ENCODE assay signal across 20 cellular contexts in genomic region chr1:36091698-36092097, GRCh38. TPM values are rescaled to one million over a fixed set of nuclear protein-coding genes. Genes with fewer than 3 reads are reported as not detected.
DNase-seq lines count a peak whose midpoint lies in the region; ATAC-seq and TF ChIP-seq lines count a peak whose summit lies in the region.
"Had no signal": no experiment of that assay in that cellular context is flagged by ENCODE, and none has a peak within 500 bp of the region (broad histone marks: within the 10 kb centered on the region; RNA-seq: fewer than 3 reads in every experiment).

No MANE protein-coding gene starts in this region.

- peak overlapping the region; percentile 15 for H3K27ac Mint-ChIP-seq in activated CD8-positive, alpha-beta T cell treated with anti-CD3 and anti-CD28 coated beads, Interleukin-2, amount 10 ng/mL, durations not matched to agents 7 days and 5 days
- no peak overlapping the region for H3K27ac Mint-ChIP-seq in activated CD8-positive, alpha-beta T cell treated with anti-CD3 and anti-CD28 coated beads for 36 hours
- H3K27ac Mint-ChIP-seq in T-cell, result peak overlapping the region in 1 of 2 donors; percentile 11
- H3K27ac Mint-ChIP-seq in dendritic cell treated with granulocyte-macrophage colony-stimulating factor and Interleukin-4, amounts not matched to agents 40 ng/mL and 50 ng/mL, for 4 days, result peak overlapping the region; percentile 89

- no peak for TF ChIP-seq CTCF in activated CD8-positive, alpha-beta T cell treated with anti-CD3 and anti-CD28 coated beads for 36 hours (IDR thresholded peaks at IDR 0.05)

- H3K27me3 Mint-ChIP-seq in activated CD8-positive, alpha-beta T cell treated with anti-CD3 and anti-CD28 coated beads, Interleukin-2, amount 10 ng/mL, durations not matched to agents 7 days and 5 days (ENCODE audit: low read depth), result no peaks in the 10 kb centered on the region
- peaks cover 2% of the 10 kb centered on the region for H3K27me3 Mint-ChIP-seq in activated CD8-positive, alpha-beta T cell treated with anti-CD3 and anti-CD28 coated beads for 36 hours
- H3K27me3 Mint-ChIP-seq in T-cell, result peaks cover 0 to 4% of the 10 kb centered on the region in 2 donors
- H3K27me3 Mint-ChIP-seq in dendritic cell treated with granulocyte-macrophage colony-stimulating factor and Interleukin-4, amounts not matched to agents 40 ng/mL and 50 ng/mL, for 4 days, result no peaks in the 10 kb centered on the region

- DNase-seq in activated CD8-positive, alpha-beta T cell treated with anti-CD3 and anti-CD28 coated beads, Interleukin-2, amount 10 ng/mL, durations not matched to agents 7 days and 5 days, result no peak
- no peak for DNase-seq in activated CD8-positive, alpha-beta T cell treated with anti-CD3 and anti-CD28 coated beads for 36 hours
- DNase-seq in T-cell (peak in 2 of 34 experiments; percentile 2 to 16), posterior vena cava (ENCODE audit: low spot score) (peak; percentile 72), NCI-H2029 treated with DMSO at 0.1 percent for 48 hours (lab: John Stamatoyannopoulos, UW) (no peak), pons (ENCODE audit: low spot score) (no peak), glomerular visceral epithelial cell (ENCODE audit: extremely low spot score) (no peak)
- DNase-seq: activated T-cell treated with anti-CD3 and anti-CD28 coated beads, Interleukin-2, amount 50 U/mL, for 4 hours; DMS53; gastrocnemius medialis; IMR-90; left cardiac atrium; MM.1S; NCI-H2081; NK-92 treated with Interleukin-12 subunit alpha and Interleukin-12 subunit beta, amount 100 ng/mL, for 24 hours; retina; T-helper 9 cell had no signal

- POLR2A ChIA-PET in activated CD8-positive, alpha-beta T cell treated with anti-CD3 and anti-CD28 coated beads, Interleukin-2, amount 10 ng/mL, durations not matched to agents 7 days and 5 days (lab: Charles Lee), result interaction anchor here (0.6 to 0.8 kb wide), 2 partner anchors 18 to 60 kb away, joined by 3 read pairs; no protein-coding TSS in a partner anchor
- POLR2A ChIA-PET in activated CD8-positive, alpha-beta T cell treated with anti-CD3 and anti-CD28 coated beads for 36 hours (lab: Charles Lee), result no interaction called here
- POLR2A ChIA-PET in T-cell (lab: Charles Lee), result interaction anchor here in 1 of 2 donors (0.6 kb wide), 1 partner anchor 350 kb away, joined by 7 read pairs; no protein-coding TSS in a partner anchor

- no peak overlapping the region for H3K4me3 Mint-ChIP-seq in activated CD8-positive, alpha-beta T cell treated with anti-CD3 and anti-CD28 coated beads, Interleukin-2, amount 10 ng/mL, durations not matched to agents 7 days and 5 days
- no peak overlapping the region for H3K4me3 Mint-ChIP-seq in activated CD8-positive, alpha-beta T cell treated with anti-CD3 and anti-CD28 coated beads for 36 hours
- peak overlapping the region in 2 of 3 donors; percentile 34 to 43 for H3K4me3 Mint-ChIP-seq in T-cell
- no peak overlapping the region for H3K4me3 Mint-ChIP-seq in dendritic cell treated with granulocyte-macrophage colony-stimulating factor and Interleukin-4, amounts not matched to agents 40 ng/mL and 50 ng/mL, for 4 days
- H3K4me3 Mint-ChIP-seq: activated T-cell treated with anti-CD3 and anti-CD28 coated beads, Interleukin-2, amount 50 U/mL, for 4 hours had no signal

- intact Hi-C loops in activated CD8-positive, alpha-beta T cell treated with anti-CD3 and anti-CD28 coated beads for 36 hours (cut with micrococcal nuclease), result loop anchor here (10.0 kb wide), 1 partner anchor 193 kb away; no protein-coding TSS in a partner anchor
- intact Hi-C loops in dendritic cell treated with granulocyte-macrophage colony-stimulating factor and Interleukin-4, amounts not matched to agents 40 ng/mL and 50 ng/mL, for 4 days (cut with micrococcal nuclease), result no loop called here
- intact Hi-C loops in posterior vena cava (cut with DNase I), result loop anchor here (10.0 kb wide), 4 partner anchors 53 to 1967 kb away; partner anchors contain the start of gene TRAPPC3 (in 1 of the 2)

- no peak for ATAC-seq in activated CD8-positive, alpha-beta T cell treated with anti-CD3 and anti-CD28 coated beads, Interleukin-2, amount 10 ng/mL, durations not matched to agents 7 days and 5 days
- ATAC-seq in activated CD8-positive, alpha-beta T cell treated with anti-CD3 and anti-CD28 coated beads for 36 hours, result no peak
- ATAC-seq in T-cell (replicated peaks in 1 of 4), result no peak
- ATAC-seq: activated T-cell treated with anti-CD3 and anti-CD28 coated beads, Interleukin-2, amount 50 U/mL, for 4 hours; esophagus mucosa; gastrocnemius medialis; left cardiac atrium had no signal

- peaks cover 21% of the 10 kb centered on the region for H3K4me1 Mint-ChIP-seq in activated CD8-positive, alpha-beta T cell treated with anti-CD3 and anti-CD28 coated beads, Interleukin-2, amount 10 ng/mL, durations not matched to agents 7 days and 5 days (ENCODE audit: low read depth)
- peaks cover 10% of the 10 kb centered on the region for H3K4me1 Mint-ChIP-seq in activated CD8-positive, alpha-beta T cell treated with anti-CD3 and anti-CD28 coated beads for 36 hours (ENCODE audit: low read depth)
- peaks cover 22 to 29% (median 28%) of the 10 kb centered on the region in 3 donors for H3K4me1 Mint-ChIP-seq in T-cell
- peaks cover 66% of the 10 kb centered on the region for H3K4me1 Mint-ChIP-seq in dendritic cell treated with granulocyte-macrophage colony-stimulating factor and Interleukin-4, amounts not matched to agents 40 ng/mL and 50 ng/mL, for 4 days (ENCODE audit: low read depth)

- no peaks in the 10 kb centered on the region for H3K9me3 Mint-ChIP-seq in activated CD8-positive, alpha-beta T cell treated with anti-CD3 and anti-CD28 coated beads, Interleukin-2, amount 10 ng/mL, durations not matched to agents 7 days and 5 days (ENCODE audit: insufficient read depth)
- no peaks in the 10 kb centered on the region for H3K9me3 Mint-ChIP-seq in activated CD8-positive, alpha-beta T cell treated with anti-CD3 and anti-CD28 coated beads for 36 hours
- no peaks in the 10 kb centered on the region for H3K9me3 Mint-ChIP-seq in T-cell
- no peaks in the 10 kb centered on the region for H3K9me3 Mint-ChIP-seq in dendritic cell treated with granulocyte-macrophage colony-stimulating factor and Interleukin-4, amounts not matched to agents 40 ng/mL and 50 ng/mL, for 4 days
- H3K9me3 Mint-ChIP-seq: activated T-cell treated with anti-CD3 and anti-CD28 coated beads, Interleukin-2, amount 50 U/mL, for 4 hours had no signal

- H3K36me3 Mint-ChIP-seq in activated CD8-positive, alpha-beta T cell treated with anti-CD3 and anti-CD28 coated beads, Interleukin-2, amount 10 ng/mL, durations not matched to agents 7 days and 5 days (ENCODE audit: low read depth), result peaks cover 39% of the 10 kb centered on the region
- peaks cover 22% of the 10 kb centered on the region for H3K36me3 Mint-ChIP-seq in activated CD8-positive, alpha-beta T cell treated with anti-CD3 and anti-CD28 coated beads for 36 hours (ENCODE audit: low read depth)
- H3K36me3 Mint-ChIP-seq in T-cell, result peaks cover 14% of the 10 kb centered on the region
- peaks cover 74% of the 10 kb centered on the region for H3K36me3 Mint-ChIP-seq in dendritic cell treated with granulocyte-macrophage colony-stimulating factor and Interleukin-4, amounts not matched to agents 40 ng/mL and 50 ng/mL, for 4 days (ENCODE audit: low read depth)

- CTCF ChIA-PET in activated CD8-positive, alpha-beta T cell treated with anti-CD3 and anti-CD28 coated beads, Interleukin-2, amount 10 ng/mL, durations not matched to agents 7 days and 5 days (lab: Charles Lee), result interaction anchor here (1.5 to 21.8 kb wide), 2 partner anchors 42 to 58 kb away, joined by 4 to 349 read pairs; partner anchors contain the start of gene TRAPPC3
- CTCF ChIA-PET in activated CD8-positive, alpha-beta T cell treated with anti-CD3 and anti-CD28 coated beads for 36 hours (lab: Charles Lee), result interaction anchor here (1.6 to 2.1 kb wide), 3 partner anchors 57 to 208 kb away, joined by 5 to 7 read pairs (median 7); partner anchors contain the start of gene TRAPPC3
- CTCF ChIA-PET in T-cell (lab: Charles Lee), result interaction anchor here in 1 of 2 donors (1.2 kb wide), 1 partner anchor 60 kb away, joined by 3 read pairs; no protein-coding TSS in a partner anchor

RNA-seq across cellular contexts. Expression of gene ADPRS, which starts 3.0 kb away (rescaled TPM):
- total RNA-seq in activated CD8-positive, alpha-beta T cell treated with anti-CD3 and anti-CD28 coated beads, Interleukin-2, amount 10 ng/mL, durations not matched to agents 7 days and 5 days, result 10 to 100 TPM; 36.0 to 36.7 TPM
- total RNA-seq in activated CD8-positive, alpha-beta T cell treated with anti-CD3 and anti-CD28 coated beads for 36 hours, result 10 to 100 TPM; 52.7 to 54.9 TPM
- 10 to 100 TPM; 19.0 to 30.2 (median 28.1) TPM for total RNA-seq in T-cell
- 10 to 100 TPM; 16.4 to 18.6 TPM for total RNA-seq in posterior vena cava

RNA-seq across cellular contexts. Expression of gene TEKT2, which starts 7.8 kb away (rescaled TPM):
- not detected for total RNA-seq in activated CD8-positive, alpha-beta T cell treated with anti-CD3 and anti-CD28 coated beads, Interleukin-2, amount 10 ng/mL, durations not matched to agents 7 days and 5 days
- under 1 TPM; 0.20 to 0.34 TPM for total RNA-seq in activated CD8-positive, alpha-beta T cell treated with anti-CD3 and anti-CD28 coated beads for 36 hours
- under 1 TPM in 1 of 5 donors, not detected in 4; 0.18 TPM for total RNA-seq in T-cell
- not detected for total RNA-seq in posterior vena cava
- total RNA-seq: esophagus mucosa, gastrocnemius medialis, NCI-H460 had no signal

RNA-seq across cellular contexts. Expression of gene COL8A2, which starts 33.3 kb away (rescaled TPM):
- under 1 TPM in 1 of 2 experiments, not detected in 1; 0.08 TPM for total RNA-seq in activated CD8-positive, alpha-beta T cell treated with anti-CD3 and anti-CD28 coated beads, Interleukin-2, amount 10 ng/mL, durations not matched to agents 7 days and 5 days
- total RNA-seq in activated CD8-positive, alpha-beta T cell treated with anti-CD3 and anti-CD28 coated beads for 36 hours, result under 1 TPM; 0.83 to 0.85 TPM
- total RNA-seq in T-cell, result under 1 TPM in 4 of 5 donors, not detected in 1; 0.08 to 0.15 (median 0.09) TPM
- total RNA-seq in posterior vena cava, result 10 to 100 TPM; 33.2 to 35.9 TPM

RNA-seq across cellular contexts. Expression of gene TRAPPC3, which starts 57.6 kb away (rescaled TPM):
- total RNA-seq in activated CD8-positive, alpha-beta T cell treated with anti-CD3 and anti-CD28 coated beads, Interleukin-2, amount 10 ng/mL, durations not matched to agents 7 days and 5 days, result 10 to 100 TPM; 55.6 to 56.4 TPM
- total RNA-seq in activated CD8-positive, alpha-beta T cell treated with anti-CD3 and anti-CD28 coated beads for 36 hours, result 10 to 100 TPM; 47.9 to 48.4 TPM
- total RNA-seq in T-cell (10 to 100 TPM; 42.3 to 48.2 (median 44.6) TPM), posterior vena cava (10 to 100 TPM; 51.4 to 54.7 TPM)

Comparison
In these comparisons a context has a peak if more than half of its experiments do, and no peak if none do; other contexts are left out.
1. H3K4me3 Mint-ChIP-seq: peak in T-cell (2 of 3); none in activated CD8-positive, alpha-beta T cell treated with anti-CD3 and anti-CD28 coated beads, Interleukin-2, amount 10 ng/mL, durations not matched to agents 7 days and 5 days (single experiment), activated CD8-positive, alpha-beta T cell treated with anti-CD3 and anti-CD28 coated beads for 36 hours (single experiment) and dendritic cell treated with granulocyte-macrophage colony-stimulating factor and Interleukin-4, amounts not matched to agents 40 ng/mL and 50 ng/mL, for 4 days (single experiment).
2. RNA of gene COL8A2, which starts 33.3 kb away (total RNA-seq): 33.2 to 35.9 TPM in posterior vena cava; 0.83 to 0.85 TPM in activated CD8-positive, alpha-beta T cell treated with anti-CD3 and anti-CD28 coated beads for 36 hours, 0.08 to 0.15 TPM in T-cell and 0.08 TPM in activated CD8-positive, alpha-beta T cell treated with anti-CD3 and anti-CD28 coated beads, Interleukin-2, amount 10 ng/mL, durations not matched to agents 7 days and 5 days; every median in the first group is over 10 times any median in the second.